Comparison of ENCODE assay signal across 8 cellular contexts in genomic region chrX:153926863-153927685, GRCh38. TPM values are rescaled to one million over a fixed set of nuclear protein-coding genes. Genes with fewer than 3 reads are reported as not detected.
DNase-seq lines count a peak whose midpoint lies in the region; ATAC-seq and TF ChIP-seq lines count a peak whose summit lies in the region.

No MANE protein-coding gene starts in this region.

- H3K27ac ChIP-seq in DND-41 (ENCODE audit: low read length) (peak overlapping the region; percentile 100), body of pancreas (peak overlapping the region; percentile 76 to 96 (median 88))

- H3K27me3 ChIP-seq in DND-41 (ENCODE audit: insufficient read depth, low read length, poor library complexity) = no peaks in the 10 kb centered on the region
- H3K27me3 ChIP-seq in body of pancreas = no peaks in the 10 kb centered on the region

- H3K9me3 ChIP-seq in DND-41 (ENCODE audit: insufficient read depth, low read length, severe bottlenecking) (no peaks in the 10 kb centered on the region), body of pancreas (no peaks in the 10 kb centered on the region)

- peaks cover 68% of the 10 kb centered on the region for H3K79me2 ChIP-seq in DND-41 (ENCODE audit: insufficient read depth, low read length)

- WGBS in body of pancreas, 2 donors = 10% methylated on average over 13 to 23 of the region's 32 CpGs

- peak overlapping the region; percentile 99 for H3K9ac ChIP-seq in DND-41 (ENCODE audit: low read depth, low read length)

- TF ChIP-seq POLR2A in body of pancreas (IDR thresholded peaks at IDR 0.05) = no peak

- peaks cover 59% of the 10 kb centered on the region for H3K36me3 ChIP-seq in DND-41 (ENCODE audit: insufficient read depth, low read length)
- H3K36me3 ChIP-seq in body of pancreas (replicated peaks in 1 of 2; ENCODE audit: insufficient read depth in 1 of 2, low read depth in 2 of 2) = no peaks in the 10 kb centered on the region

- peak overlapping the region; percentile 74 for H3K4me2 ChIP-seq in DND-41 (ENCODE audit: insufficient read depth, low read length)

- H3K4me3 ChIP-seq in DND-41 (ENCODE audit: low read depth in 1 of 2, low read length in 2 of 2) (peak overlapping the region; percentile 64), body of pancreas (peak overlapping the region in 1 of 2 donors; percentile 6)

- intact Hi-C loops in body of pancreas (cut with DNase I) = no loop called here
- intact Hi-C loops in left colon (cut with DNase I, micrococcal nuclease) = no loop called here

- TF ChIP-seq CTCF in DND-41 (IDR thresholded peaks at IDR 0.05; ENCODE audit: borderline replicate concordance, extremely low read depth, low read length, poor library complexity, severe bottlenecking) (no peak), body of pancreas (IDR thresholded peaks at IDR 0.05) (no peak)

- DNase-seq in DND-41 = peak; percentile 93
- peak; percentile 76 for DNase-seq in NCI-H1105 (lab: John Stamatoyannopoulos, UW)
- DNase-seq in T-helper 22 cell (ENCODE audit: low read depth) = peak; percentile 86
- DNase-seq in body of pancreas = peak; percentile 26 to 62 (median 48)
- DNase-seq in left colon = peak; percentile 64 to 69
- DNase-seq in stimulated activated CD4-positive, alpha-beta T cell treated with anti-CD3 and anti-CD28 coated beads, Interleukin-4, amount 100 ng/mL, for 48 hours (ENCODE audit: low read depth in 2 of 2) = peak; percentile 43 to 50

- H4K20me1 ChIP-seq in DND-41 (ENCODE audit: insufficient read depth, low read length) = peaks cover 18% of the 10 kb centered on the region

- no peak overlapping the region for H2AFZ ChIP-seq in DND-41 (ENCODE audit: low read depth, low read length)

- peaks cover 78% of the 10 kb centered on the region for H3K4me1 ChIP-seq in DND-41 (ENCODE audit: insufficient read depth, low read length)
- H3K4me1 ChIP-seq in body of pancreas = peaks cover 29% of the 10 kb centered on the region

- ATAC-seq in DND-41 (ENCODE audit: insufficient read depth, low read depth) (peak; percentile 57), GM21737 (IDR thresholded peaks at IDR 0.05; ENCODE audit: unreplicated experiment) (peak; percentile 38), body of pancreas (no peak), left colon (peak; percentile 25), HG03039 (IDR thresholded peaks at IDR 0.05; ENCODE audit: unreplicated experiment) (no peak)

RNA-seq across cellular contexts. Expression of gene ARHGAP4, which starts 1.0 kb away (rescaled TPM):
- total RNA-seq in body of pancreas (10 to 100 TPM in 1 of 2 donors, 1 to 10 TPM in 1; 8.6 to 16.6 TPM), left colon (10 to 100 TPM; 26.6 to 35.5 TPM)

RNA-seq across cellular contexts. Expression of gene NAA10, which starts 7.8 kb away (rescaled TPM):
- total RNA-seq in body of pancreas = 10 to 100 TPM; 30.3 to 74.7 TPM
- total RNA-seq in left colon = 10 to 100 TPM; 52.7 to 68.0 TPM

RNA-seq across cellular contexts. Expression of gene RENBP, which starts 17.4 kb away (rescaled TPM):
- total RNA-seq in body of pancreas (1 to 10 TPM in 1 of 2 donors, under 1 TPM in 1; 0.66 to 6.0 TPM), left colon (1 to 10 TPM; 3.8 to 8.6 TPM)

RNA-seq across cellular contexts. Expression of gene AVPR2, which starts 22.6 kb away (rescaled TPM):
- total RNA-seq in body of pancreas (under 1 TPM; 0.66 to 0.78 TPM), left colon (under 1 TPM; 0.52 to 0.64 TPM)

RNA-seq across cellular contexts. Expression of gene L1CAM, which starts 41.1 kb away (rescaled TPM):
- total RNA-seq in body of pancreas = 1 to 10 TPM; 1.8 to 7.9 TPM
- total RNA-seq in left colon = 1 to 10 TPM; 3.7 to 8.8 TPM

Comparison
In these comparisons a context has a peak if more than half of its experiments do, and no peak if none do; other contexts are left out.
1. ATAC-seq: peak in DND-41 (single experiment), GM21737 (single experiment) and left colon (single experiment); none in body of pancreas (single experiment) and HG03039 (single experiment).
2. Peak in every context shown above with its lines, with median percentiles within 50 percentile points of each other: DNase-seq.